8 cellular contexts compared by ENCODE assay signal in genomic region chr4:6270691-6271121, GRCh38. TPM values are rescaled to one million over a fixed set of nuclear protein-coding genes. Genes with fewer than 3 reads are reported as not detected.
A peak's percentile ranks its signal among the peaks of the same experiment; 100 is the strongest.
DNase-seq lines count a peak whose midpoint lies in the region; FAIRE-seq and TF ChIP-seq lines count a peak whose summit lies in the region.

No MANE protein-coding gene starts in this region.

- H2AFZ ChIP-seq in OCI-LY7 (ENCODE audit: low read length): no peak overlapping the region
- no peak overlapping the region for H2AFZ ChIP-seq in endothelial cell of umbilical vein (ENCODE audit: low read depth, low read length)
- no peak overlapping the region for H2AFZ ChIP-seq in neuron (ENCODE audit: low read depth, low read length)

- H3K27me3 ChIP-seq in endothelial cell of umbilical vein (ENCODE audit: control insufficient read depth in 2 of 2, insufficient read depth in 2 of 2, low read length in 2 of 2): peaks cover 9 to 11% of the 10 kb centered on the region in 2 experiments
- H3K27me3 ChIP-seq in neuron (ENCODE audit: insufficient read depth, low read length): peaks cover 8% of the 10 kb centered on the region

- H3K4me3 ChIP-seq in OCI-LY7 (ENCODE audit: low read depth, low read length, poor library complexity, severe bottlenecking) (peak overlapping the region; percentile 82), endothelial cell of umbilical vein (replicated peaks in 1 of 3; ENCODE audit: insufficient read depth in 1 of 3, low read depth in 1 of 3, low read length in 3 of 3) (peak overlapping the region in 2 of 3 experiments; percentile 29 to 61), neuron (ENCODE audit: low read length) (peak overlapping the region; percentile 96)

- H3K4me2 ChIP-seq in OCI-LY7 (ENCODE audit: low read length) (peak overlapping the region; percentile 87), endothelial cell of umbilical vein (ENCODE audit: insufficient read depth, low read length) (peak overlapping the region; percentile 9)

- peak overlapping the region; percentile 83; the same call in 1 of the 2 replicates for H3K27ac ChIP-seq in C4-2B
- no peak overlapping the region for H3K27ac ChIP-seq in OCI-LY7 (ENCODE audit: low read depth, low read length, poor library complexity, severe bottlenecking)
- H3K27ac ChIP-seq in endothelial cell of umbilical vein (ENCODE audit: insufficient read depth, low read depth, low read length): no peak overlapping the region

- intact Hi-C loops in OCI-LY7 (cut with micrococcal nuclease; ENCODE audit: unreplicated experiment): no loop called here
- intact Hi-C loops in endothelial cell of umbilical vein (cut with micrococcal nuclease): loop anchor here (10.0 kb wide), 1 partner anchor 1236 kb away; no protein-coding TSS in a partner anchor

- no peaks in the 10 kb centered on the region for H3K79me2 ChIP-seq in OCI-LY7 (ENCODE audit: insufficient read depth, low read depth, low read length)
- H3K79me2 ChIP-seq in endothelial cell of umbilical vein (ENCODE audit: control insufficient read depth, insufficient read depth, low read length): no peaks in the 10 kb centered on the region

- H3K9me3 ChIP-seq in OCI-LY7 (ENCODE audit: low read length) (no peaks in the 10 kb centered on the region), endothelial cell of umbilical vein (replicated peaks; ENCODE audit: control insufficient read depth, insufficient read depth, low read length) (no peaks in the 10 kb centered on the region), neuron (ENCODE audit: low read length) (no peaks in the 10 kb centered on the region)

- H3K36me3 ChIP-seq in OCI-LY7 (ENCODE audit: insufficient read depth, low read length): no peaks in the 10 kb centered on the region
- peaks cover 0 to 3% of the 10 kb centered on the region in 2 experiments for H3K36me3 ChIP-seq in endothelial cell of umbilical vein (ENCODE audit: control insufficient read depth in 2 of 2, extremely low read depth in 1 of 2, insufficient read depth in 2 of 2, low read length in 2 of 2)
- no peaks in the 10 kb centered on the region for H3K36me3 ChIP-seq in neuron (ENCODE audit: insufficient read depth, low read length)

- BruUV-seq in OCI-LY7 (replicated peaks; lab: Mats Ljungman, UMichigan) (no TSS peak), endothelial cell of umbilical vein (replicated peaks; lab: Mats Ljungman, UMichigan) (TSS peak; percentile 28)

- DNase-seq in OCI-LY7 (ENCODE audit: low spot score) (no peak), endothelial cell of umbilical vein (ENCODE audit: low read depth, low spot score) (peak; percentile 14), GM19240 (ENCODE audit: insufficient read length, low spot score) (no peak), UCSD-AML1 (lab: John Stamatoyannopoulos, UW; ENCODE audit: unreplicated experiment) (no peak), GM19238 (ENCODE audit: insufficient read length, low spot score) (no peak)
- no peak for DNase-seq in stimulated activated CD8-positive, alpha-beta memory T cell treated with anti-CD3 and anti-CD28 coated beads, Interleukin-4, amount 100 ng/mL, for 48 hours

- no peak for TF ChIP-seq POLR2A in endothelial cell of umbilical vein (IDR thresholded peaks at IDR 0.05; ENCODE audit: low read depth, low read length)

- no peaks in the 10 kb centered on the region for H3K9me1 ChIP-seq in endothelial cell of umbilical vein (replicated peaks; ENCODE audit: control insufficient read depth, extremely low read depth, insufficient read depth, low read length)

- dilution Hi-C loops in endothelial cell of umbilical vein (cut with MboI; ENCODE audit: extremely low pct_ligation_motif_present, low sequenced_read_pairs): no loop called here

- H3K4me1 ChIP-seq in OCI-LY7 (ENCODE audit: insufficient read depth, low read length, poor library complexity, severe bottlenecking): peaks cover 75% of the 10 kb centered on the region
- H3K4me1 ChIP-seq in endothelial cell of umbilical vein (ENCODE audit: control insufficient read depth, extremely low read depth, insufficient read depth, low read length): peaks cover 15% of the 10 kb centered on the region
- peaks cover 34% of the 10 kb centered on the region for H3K4me1 ChIP-seq in neuron (ENCODE audit: insufficient read depth, low read length)

- H3K9ac ChIP-seq in endothelial cell of umbilical vein (replicated peaks; ENCODE audit: extremely low read depth, insufficient read depth, low read length): peak overlapping the region; percentile 79

- peaks cover 1% of the 10 kb centered on the region; the same call in 1 of the 2 replicates for H4K20me1 ChIP-seq in OCI-LY7 (ENCODE audit: insufficient read depth, low read length)
- no peaks in the 10 kb centered on the region for H4K20me1 ChIP-seq in endothelial cell of umbilical vein (replicated peaks; ENCODE audit: control insufficient read depth, extremely low read depth, insufficient read depth, low read length)

- CTCF ChIA-PET in OCI-LY7 (lab: Charles Lee; ENCODE audit: unreplicated experiment): no interaction called here
- CTCF ChIA-PET in endothelial cell of umbilical vein (lab: Charles Lee): interaction anchor here (1.1 to 15.3 kb wide), 3 partner anchors 18 to 58 kb away, joined by 3 to 623 read pairs (median 11); no protein-coding TSS in a partner anchor

- FAIRE-seq in endothelial cell of umbilical vein (lab: Jason Lieb, UNC): no peak

- H3K9me2 ChIP-seq in OCI-LY7 (ENCODE audit: insufficient read depth, low read length): no peaks in the 10 kb centered on the region

- TF ChIP-seq CTCF in C4-2B (conservative IDR thresholded peaks at IDR 0.05) (no peak), OCI-LY7 (conservative IDR thresholded peaks at IDR 0.05; ENCODE audit: low read length) (no peak), endothelial cell of umbilical vein (IDR thresholded peaks at IDR 0.05; ENCODE audit: extremely low read depth in 1 of 2, insufficient read depth in 1 of 2, low read depth in 1 of 2, low read length in 2 of 2) (no peak)

- POLR2A ChIA-PET in OCI-LY7 (lab: Charles Lee) (no interaction called here), endothelial cell of umbilical vein (lab: Charles Lee) (interaction anchor here (0.6 kb wide), 1 partner anchor 46 kb away, joined by 5 read pairs; no protein-coding TSS in a partner anchor)

TF ChIP-seq in endothelial cell of umbilical vein, 7 proteins besides CTCF, POLR2A, EP300 and RAD21:
- no peak for TF ChIP-seq EZH2 (IDR thresholded peaks at IDR 0.05; ENCODE audit: borderline replicate concordance, low read depth, low read length, severe bottlenecking)
- TF ChIP-seq POLR2AphosphoS5 (IDR thresholded peaks at IDR 0.05; ENCODE audit: insufficient read depth, low read depth, low read length): no peak
- no peak for TF ChIP-seq FOS (IDR thresholded peaks at IDR 0.05; ENCODE audit: borderline replicate concordance, insufficient read depth, low read length)
- no peak for TF ChIP-seq GATA2 (IDR thresholded peaks at IDR 0.05; ENCODE audit: insufficient read depth, insufficient read length, low read depth, low read length)
- TF ChIP-seq MYC (IDR thresholded peaks at IDR 0.05; ENCODE audit: low read depth, low read length): no peak

RNA-seq across cellular contexts. Expression of gene WFS1, which starts 1.1 kb away (rescaled TPM):
- 4.9 and 6.1 TPM in 2 replicates for total RNA-seq in OCI-LY7 (2014; rRNA removed; shearing (Covaris generic))
- 14.3 and 14.5 TPM in 2 replicates for total RNA-seq in OCI-LY7 (2022)
- total RNA-seq in endothelial cell of umbilical vein: 42.7 and 48.2 TPM in 2 replicates
- polyA plus RNA-seq in endothelial cell of umbilical vein: 70.0 and 82.0 TPM in 2 replicates
- 35.9 and 40.9 TPM in 2 replicates for polyA plus RNA-seq in endothelial cell of umbilical vein (2011; cell fraction: cytosol; rRNA removed)
- polyA plus RNA-seq in endothelial cell of umbilical vein (2011; cell fraction: nucleus; rRNA removed): 57.4 and 60.7 TPM in 2 replicates
- polyA plus RNA-seq in endothelial cell of umbilical vein (2012): 32.3 and 38.5 TPM in 2 replicates
- 63.2 and 67.8 TPM in 2 replicates for polyA minus RNA-seq in endothelial cell of umbilical vein
- polyA minus RNA-seq in endothelial cell of umbilical vein (2011; cell fraction: cytosol; rRNA and poly(A)+ RNA removed): 1.8 TPM
- 21.3 and 30.8 TPM in 2 replicates for polyA minus RNA-seq in endothelial cell of umbilical vein (2011; cell fraction: nucleus; rRNA and poly(A)+ RNA removed)

Comparison
In these comparisons a context has a peak if more than half of its experiments do, and no peak if none do; other contexts are left out.
1. H3K4me3 ChIP-seq: peak in every context shown above with its lines; median percentile 96 in neuron; 82 in OCI-LY7; 45 in endothelial cell of umbilical vein.